In genomic region chr10:30058570-30059132, GRCh38 we compare ENCODE assay signal across 9 cellular contexts. TPM values are rescaled to one million over a fixed set of nuclear protein-coding genes. Genes with fewer than 3 reads are reported as not detected.
DNase-seq lines count a peak whose midpoint lies in the region; ATAC-seq, FAIRE-seq and TF ChIP-seq lines count a peak whose summit lies in the region.
"Had no signal": no experiment of that assay in that cellular context is flagged by ENCODE, and none has a peak within 500 bp of the region (broad histone marks: within the 10 kb centered on the region; RNA-seq: fewer than 3 reads in every experiment).

No MANE protein-coding gene starts in this region.

- TF ChIP-seq POLR2A in endothelial cell of umbilical vein (IDR thresholded peaks at IDR 0.05; ENCODE audit: low read depth, low read length), result no peak

- dilution Hi-C loops in endothelial cell of umbilical vein (cut with MboI; ENCODE audit: extremely low pct_ligation_motif_present, low sequenced_read_pairs), result no loop called here

- no peaks in the 10 kb centered on the region for H3K9me2 ChIP-seq in neural cell (ENCODE audit: insufficient read depth, low read length)

- H3K4me1 ChIP-seq in endothelial cell of umbilical vein (ENCODE audit: control insufficient read depth, extremely low read depth, insufficient read depth, low read length), result peaks cover 57% of the 10 kb centered on the region

- H3K9me3 ChIP-seq in endothelial cell of umbilical vein (replicated peaks; ENCODE audit: control insufficient read depth, insufficient read depth, low read length), result no peaks in the 10 kb centered on the region
- no peaks in the 10 kb centered on the region for H3K9me3 ChIP-seq in neural cell (ENCODE audit: low read length)

- H3K9me3 Mint-ChIP-seq in IgD-negative memory B cell, result no peaks in the 10 kb centered on the region

- H3K27ac ChIP-seq in endothelial cell of umbilical vein (ENCODE audit: insufficient read depth, low read depth, low read length) (peak overlapping the region; percentile 69), neural cell (ENCODE audit: low read length) (no peak overlapping the region)

- H3K27me3 Mint-ChIP-seq in IgD-negative memory B cell, result peaks cover 39% of the 10 kb centered on the region

- no peaks in the 10 kb centered on the region for H3K36me3 Mint-ChIP-seq in IgD-negative memory B cell

- H3K36me3 ChIP-seq in BJ (ENCODE audit: control insufficient read depth, insufficient read depth, low read length) (no peaks in the 10 kb centered on the region), endothelial cell of umbilical vein (ENCODE audit: control insufficient read depth in 2 of 2, extremely low read depth in 1 of 2, insufficient read depth in 2 of 2, low read length in 2 of 2) (no peaks in the 10 kb centered on the region), neural cell (ENCODE audit: insufficient read depth, low read length) (no peaks in the 10 kb centered on the region)

- H2AFZ ChIP-seq in endothelial cell of umbilical vein (ENCODE audit: low read depth, low read length), result peak overlapping the region; percentile 33
- H2AFZ ChIP-seq in neural cell (ENCODE audit: low read depth, low read length), result no peak overlapping the region

- TF ChIP-seq CTCF in BJ (IDR thresholded peaks at IDR 0.05; ENCODE audit: insufficient read depth, low read depth, low read length) (no peak), endothelial cell of umbilical vein (IDR thresholded peaks at IDR 0.05; ENCODE audit: extremely low read depth in 1 of 2, insufficient read depth in 1 of 2, low read depth in 1 of 2, low read length in 2 of 2) (no peak), neural cell (IDR thresholded peaks at IDR 0.05; ENCODE audit: poor library complexity, severe bottlenecking) (no peak)

- H3K4me1 Mint-ChIP-seq in IgD-negative memory B cell, result peaks cover 3 to 5% (median 4%) of the 10 kb centered on the region in 3 donors

- H3K9me1 ChIP-seq in endothelial cell of umbilical vein (replicated peaks; ENCODE audit: control insufficient read depth, extremely low read depth, insufficient read depth, low read length), result no peaks in the 10 kb centered on the region

- H3K4me3 ChIP-seq in BJ (ENCODE audit: low read depth, low read length), result peak overlapping the region; percentile 76
- H3K4me3 ChIP-seq in endothelial cell of umbilical vein (replicated peaks in 1 of 3; ENCODE audit: insufficient read depth in 1 of 3, low read depth in 1 of 3, low read length in 3 of 3), result peak overlapping the region; percentile 62 to 69 (median 68)
- H3K4me3 ChIP-seq in neural cell (ENCODE audit: low read length), result peak overlapping the region; percentile 69

- H3F3A ChIP-seq in neural cell (ENCODE audit: insufficient read depth, low read length, poor library complexity, severe bottlenecking), result no peaks in the 10 kb centered on the region

- H3K4me2 ChIP-seq in endothelial cell of umbilical vein (ENCODE audit: insufficient read depth, low read length) (peak overlapping the region; percentile 92), neural cell (ENCODE audit: low read length) (no peak overlapping the region)

- H3K4me3 Mint-ChIP-seq in IgD-negative memory B cell, result peak overlapping the region in 3 of 4 donors; percentile 38 to 84 (median 76)

- peaks cover 18% of the 10 kb centered on the region for H3K79me2 ChIP-seq in endothelial cell of umbilical vein (ENCODE audit: control insufficient read depth, insufficient read depth, low read length)
- H3K79me2 ChIP-seq in neural cell (replicated peaks; ENCODE audit: insufficient read depth, low read length), result no peaks in the 10 kb centered on the region

- no peaks in the 10 kb centered on the region for H3K27me3 ChIP-seq in BJ (ENCODE audit: control insufficient read depth, insufficient read depth, low read length)
- H3K27me3 ChIP-seq in endothelial cell of umbilical vein (ENCODE audit: control insufficient read depth in 2 of 2, insufficient read depth in 2 of 2, low read length in 2 of 2), result no peaks in the 10 kb centered on the region
- H3K27me3 ChIP-seq in neural cell (ENCODE audit: insufficient read depth, low read depth, low read length), result peaks cover 24% of the 10 kb centered on the region

- DNase-seq in BJ (ENCODE audit: low read depth) (no peak), endothelial cell of umbilical vein (ENCODE audit: low read depth, low spot score) (peak; percentile 45), SK-N-DZ (ENCODE audit: low spot score) (no peak), NCI-H1694 (lab: John Stamatoyannopoulos, UW) (no peak), HuH-7.5 (ENCODE audit: low spot score) (no peak)

- TF ChIP-seq EP300 in neural cell (conservative IDR thresholded peaks at IDR 0.05; ENCODE audit: poor library complexity, severe bottlenecking), result no peak

- H3K9ac ChIP-seq in endothelial cell of umbilical vein (replicated peaks; ENCODE audit: extremely low read depth, insufficient read depth, low read length), result peak overlapping the region; percentile 90
- H3K9ac ChIP-seq in neural cell (ENCODE audit: low read length), result peak overlapping the region; percentile 58

- intact Hi-C loops in endothelial cell of umbilical vein (cut with micrococcal nuclease), result loop anchor here (1.0 kb wide), 2 partner anchors 17 to 183 kb away; no protein-coding TSS in a partner anchor

- no peak for FAIRE-seq in endothelial cell of umbilical vein (lab: Jason Lieb, UNC)
- FAIRE-seq: endometrium had no signal

- TF ChIP-seq RAD21 in neural cell (conservative IDR thresholded peaks at IDR 0.05), result no peak

- CTCF ChIA-PET in BJ (lab: Yijun Ruan, JAX) (interaction anchor here (1.3 to 1.8 kb wide), 2 partner anchors 58 to 182 kb away, joined by 4 read pairs; no protein-coding TSS in a partner anchor), endothelial cell of umbilical vein (lab: Charles Lee) (interaction anchor here (0.7 to 3.0 kb wide), 7 partner anchors 9 to 532 kb away, joined by 3 to 22 read pairs (median 6); no protein-coding TSS in a partner anchor)

- POLR2A ChIA-PET in BJ (lab: Charles Lee), result no interaction called here
- POLR2A ChIA-PET in endothelial cell of umbilical vein (lab: Charles Lee), result interaction anchor here (0.9 to 2.0 kb wide), 3 partner anchors 9 to 30 kb away, joined by 3 to 5 read pairs (median 5); no protein-coding TSS in a partner anchor

- no TSS peak for BruUV-seq in endothelial cell of umbilical vein (replicated peaks; lab: Mats Ljungman, UMichigan)

- no peaks in the 10 kb centered on the region for H4K20me1 ChIP-seq in endothelial cell of umbilical vein (replicated peaks; ENCODE audit: control insufficient read depth, extremely low read depth, insufficient read depth, low read length)
- no peaks in the 10 kb centered on the region for H4K20me1 ChIP-seq in neural cell (ENCODE audit: insufficient read depth)

- no peak overlapping the region for H3K27ac Mint-ChIP-seq in IgD-negative memory B cell

- no peak for ATAC-seq in HG03280 (IDR thresholded peaks at IDR 0.05; ENCODE audit: unreplicated experiment)

TF ChIP-seq in endothelial cell of umbilical vein, 7 proteins besides CTCF, POLR2A, EP300 and RAD21:
- TF ChIP-seq JUN (IDR thresholded peaks at IDR 0.05; ENCODE audit: borderline replicate concordance, insufficient read depth, insufficient read length, low read depth) (no peak), EZH2 (IDR thresholded peaks at IDR 0.05; ENCODE audit: borderline replicate concordance, low read depth, low read length, severe bottlenecking) (no peak), GATA2 (IDR thresholded peaks at IDR 0.05; ENCODE audit: insufficient read depth, insufficient read length, low read depth, low read length) (no peak), FOS (IDR thresholded peaks at IDR 0.05; ENCODE audit: borderline replicate concordance, insufficient read depth, low read length) (no peak), MAX (IDR thresholded peaks at IDR 0.05; ENCODE audit: insufficient read depth, insufficient read length) (no peak), POLR2AphosphoS5 (IDR thresholded peaks at IDR 0.05; ENCODE audit: insufficient read depth, low read depth, low read length) (no peak), MYC (IDR thresholded peaks at IDR 0.05; ENCODE audit: low read depth, low read length) (no peak)

TF ChIP-seq in neural cell, 6 proteins besides CTCF, POLR2A, EP300 and RAD21 (continues in another document):
- TF ChIP-seq EZH2 (IDR thresholded peaks at IDR 0.05; ENCODE audit: borderline replicate concordance, insufficient read depth, low read length, poor library complexity, severe bottlenecking), result no peak
- TF ChIP-seq SMC3 (conservative IDR thresholded peaks at IDR 0.05; ENCODE audit: poor library complexity), result no peak

RNA-seq across cellular contexts. Expression of gene JCAD, which starts 0.7 kb away (rescaled TPM):
- polyA plus RNA-seq in BJ (2011; rRNA removed) (13.9 TPM in 2 replicates), IgD-negative memory B cell (not detected), endothelial cell of umbilical vein (17.5 and 19.3 TPM in 2 replicates), neural cell (1.5 and 2.3 TPM in 2 replicates)
- 17.0 and 19.4 TPM in 2 replicates for polyA minus RNA-seq in BJ (2011; rRNA and poly(A)+ RNA removed)
- total RNA-seq in endothelial cell of umbilical vein, result 76.3 and 79.7 TPM in 2 replicates
- 23.1 and 29.1 TPM in 2 replicates for polyA plus RNA-seq in endothelial cell of umbilical vein (2011; cell fraction: cytosol; rRNA removed)
- 23.5 and 24.5 TPM in 2 replicates for polyA plus RNA-seq in endothelial cell of umbilical vein (2011; cell fraction: nucleus; rRNA removed)
- polyA plus RNA-seq in endothelial cell of umbilical vein (2012), result 28.1 and 35.3 TPM in 2 replicates
- polyA minus RNA-seq in endothelial cell of umbilical vein (50.6 and 50.9 TPM in 2 replicates), neural cell (8.5 and 8.7 TPM in 2 replicates)
- not detected for polyA minus RNA-seq in endothelial cell of umbilical vein (2011; cell fraction: cytosol; rRNA and poly(A)+ RNA removed)
- 24.4 and 27.1 TPM in 2 replicates for polyA minus RNA-seq in endothelial cell of umbilical vein (2011; cell fraction: nucleus; rRNA and poly(A)+ RNA removed)
- not detected in 2 replicates for polyA plus RNA-seq in SK-N-DZ (2014; cell fraction: cytosol; rRNA removed)
- polyA plus RNA-seq in SK-N-DZ (2014; cell fraction: nucleus; rRNA removed), result not detected in 2 replicates
